ENCODE assay signal across 15 cellular contexts in genomic region chr11:3136542-3137455, GRCh38. TPM values are rescaled to one million over a fixed set of nuclear protein-coding genes. Genes with fewer than 3 reads are reported as not detected.
DNase-seq lines count a peak whose midpoint lies in the region; ATAC-seq and TF ChIP-seq lines count a peak whose summit lies in the region.
"Had no signal": no experiment of that assay in that cellular context is flagged by ENCODE, and none has a peak within 500 bp of the region (broad histone marks: within the 10 kb centered on the region; RNA-seq: fewer than 3 reads in every experiment).

No MANE protein-coding gene starts in this region.

- no peaks in the 10 kb centered on the region for H3K36me3 Mint-ChIP-seq in activated naive CD8-positive, alpha-beta T cell treated with anti-CD3 and anti-CD28 coated beads, Interleukin-2, amount 50 U/mL, for 24 hours (ENCODE audit: low read depth)

- no peak overlapping the region for H3K27ac ChIP-seq in lower lobe of right lung
- H3K27ac ChIP-seq in suprapubic skin, result no peak overlapping the region
- H3K27ac ChIP-seq: foreskin keratinocyte, testis had no signal

- no peaks in the 10 kb centered on the region for H3K9me3 Mint-ChIP-seq in activated naive CD8-positive, alpha-beta T cell treated with anti-CD3 and anti-CD28 coated beads, Interleukin-2, amount 50 U/mL, for 24 hours
- H3K9me3 Mint-ChIP-seq: activated T-cell treated with anti-CD3 and anti-CD28 coated beads, Interleukin-2, amount 50 U/mL, for 72 hours had no signal

- peaks cover 11% of the 10 kb centered on the region for H3K4me1 Mint-ChIP-seq in activated naive CD8-positive, alpha-beta T cell treated with anti-CD3 and anti-CD28 coated beads, Interleukin-2, amount 50 U/mL, for 24 hours
- H3K4me1 Mint-ChIP-seq: activated CD4-positive, alpha-beta T cell treated with anti-CD3 and anti-CD28 coated beads for 36 hours had no signal

- H3K4me1 ChIP-seq in lower lobe of right lung (peaks cover 12% of the 10 kb centered on the region), suprapubic skin (peaks cover 47% of the 10 kb centered on the region)
- H3K4me1 ChIP-seq: foreskin keratinocyte, testis had no signal

- H3K27ac Mint-ChIP-seq in activated naive CD8-positive, alpha-beta T cell treated with anti-CD3 and anti-CD28 coated beads, Interleukin-2, amount 50 U/mL, for 24 hours, result no peak overlapping the region
- H3K27ac Mint-ChIP-seq: activated CD4-positive, alpha-beta T cell treated with anti-CD3 and anti-CD28 coated beads for 36 hours; activated T-cell treated with anti-CD3 and anti-CD28 coated beads, Interleukin-2, amount 50 U/mL, for 72 hours had no signal

- ATAC-seq in activated naive CD8-positive, alpha-beta T cell treated with anti-CD3 and anti-CD28 coated beads, Interleukin-2, amount 50 U/mL, for 24 hours, result peak; percentile 27
- ATAC-seq in lower lobe of right lung, result peak in 1 of 2 donors; percentile 17
- ATAC-seq: activated CD4-positive, alpha-beta T cell treated with anti-CD3 and anti-CD28 coated beads for 36 hours; foreskin keratinocyte had no signal

- no peak for TF ChIP-seq EP300 in suprapubic skin (IDR thresholded peaks at IDR 0.05)

- H3K4me3 ChIP-seq in lower lobe of right lung (no peak overlapping the region), suprapubic skin (no peak overlapping the region)
- H3K4me3 ChIP-seq: testis had no signal

- WGBS in suprapubic skin, result 94% methylated on average over 8 of the region's 14 CpGs

- DNase-seq in NK-92 treated with Interleukin-12 subunit alpha and Interleukin-12 subunit beta, amount 100 ng/mL, for 24 hours (lab: John Stamatoyannopoulos, UW), result peak; percentile 79
- DNase-seq in NK-92 (lab: John Stamatoyannopoulos, UW; ENCODE audit: unreplicated experiment) (no peak), lower lobe of right lung (peak; percentile 36), suprapubic skin (ENCODE audit: low spot score in 2 of 2) (peak; percentile 52 to 72), dermis blood vessel endothelial cell (no peak)
- DNase-seq in activated naive CD8-positive, alpha-beta T cell treated with anti-CD3 and anti-CD28 coated beads, Interleukin-2, amount 50 U/mL, for 24 hours, result no peak
- DNase-seq in activated CD4-positive, alpha-beta T cell treated with anti-CD3 and anti-CD28 coated beads, Interleukin-2, amount 50 U/mL, for 1 hour, result no peak
- DNase-seq in effector CD4-positive, alpha-beta T cell, result no peak
- DNase-seq: activated CD4-positive, alpha-beta T cell treated with anti-CD3 and anti-CD28 coated beads for 36 hours; activated T-cell treated with anti-CD3 and anti-CD28 coated beads, Interleukin-2, amount 50 U/mL, for 72 hours; effector memory CD4-positive, alpha-beta T cell; foreskin keratinocyte; KBM-7; NCI-H2029; testis had no signal

- no peaks in the 10 kb centered on the region for H3K27me3 Mint-ChIP-seq in activated naive CD8-positive, alpha-beta T cell treated with anti-CD3 and anti-CD28 coated beads, Interleukin-2, amount 50 U/mL, for 24 hours
- H3K27me3 Mint-ChIP-seq: activated CD4-positive, alpha-beta T cell treated with anti-CD3 and anti-CD28 coated beads for 36 hours had no signal

- H3K4me3 Mint-ChIP-seq in activated naive CD8-positive, alpha-beta T cell treated with anti-CD3 and anti-CD28 coated beads, Interleukin-2, amount 50 U/mL, for 24 hours, result no peak overlapping the region
- H3K4me3 Mint-ChIP-seq: activated CD4-positive, alpha-beta T cell treated with anti-CD3 and anti-CD28 coated beads for 36 hours; activated T-cell treated with anti-CD3 and anti-CD28 coated beads, Interleukin-2, amount 50 U/mL, for 72 hours had no signal

- H3K9me3 ChIP-seq in lower lobe of right lung (no peaks in the 10 kb centered on the region), suprapubic skin (no peaks in the 10 kb centered on the region)
- H3K9me3 ChIP-seq: testis had no signal

- H3K27me3 ChIP-seq in lower lobe of right lung (ENCODE audit: low read depth), result no peaks in the 10 kb centered on the region
- no peaks in the 10 kb centered on the region for H3K27me3 ChIP-seq in suprapubic skin
- H3K27me3 ChIP-seq: foreskin keratinocyte, testis had no signal

- no peak for TF ChIP-seq POLR2A in suprapubic skin (IDR thresholded peaks at IDR 0.05)

- TF ChIP-seq CTCF in lower lobe of right lung (IDR thresholded peaks at IDR 0.05), result no peak
- no peak for TF ChIP-seq CTCF in suprapubic skin (IDR thresholded peaks at IDR 0.05)

- intact Hi-C loops in lower lobe of right lung (cut with DNase I), result no loop called here

- no peaks in the 10 kb centered on the region for H3K36me3 ChIP-seq in lower lobe of right lung
- H3K36me3 ChIP-seq in suprapubic skin, result no peaks in the 10 kb centered on the region

RNA-seq across cellular contexts. Expression of gene OSBPL5, which starts 28.3 kb away (rescaled TPM):
- 46.2 TPM for total RNA-seq in lower lobe of right lung
- total RNA-seq in suprapubic skin, result 10 to 100 TPM; 43.4 to 75.2 (median 56.8) TPM
- total RNA-seq in dermis blood vessel endothelial cell, result 74.9 and 110 TPM in 2 replicates

Comparison
In these comparisons a context has a peak if more than half of its experiments do, and no peak if none do; other contexts are left out.
1. DNase-seq: peak in NK-92 treated with Interleukin-12 subunit alpha and Interleukin-12 subunit beta, amount 100 ng/mL, for 24 hours (single experiment), lower lobe of right lung (single experiment) and suprapubic skin (2 of 2); none in NK-92 (single experiment), activated naive CD8-positive, alpha-beta T cell treated with anti-CD3 and anti-CD28 coated beads, Interleukin-2, amount 50 U/mL, for 24 hours (single experiment), activated CD4-positive, alpha-beta T cell treated with anti-CD3 and anti-CD28 coated beads, Interleukin-2, amount 50 U/mL, for 1 hour (single experiment), dermis blood vessel endothelial cell (single experiment) and effector CD4-positive, alpha-beta T cell (single experiment).